ENCODE assay signal across 14 cellular contexts in the genomic region with DNA sequence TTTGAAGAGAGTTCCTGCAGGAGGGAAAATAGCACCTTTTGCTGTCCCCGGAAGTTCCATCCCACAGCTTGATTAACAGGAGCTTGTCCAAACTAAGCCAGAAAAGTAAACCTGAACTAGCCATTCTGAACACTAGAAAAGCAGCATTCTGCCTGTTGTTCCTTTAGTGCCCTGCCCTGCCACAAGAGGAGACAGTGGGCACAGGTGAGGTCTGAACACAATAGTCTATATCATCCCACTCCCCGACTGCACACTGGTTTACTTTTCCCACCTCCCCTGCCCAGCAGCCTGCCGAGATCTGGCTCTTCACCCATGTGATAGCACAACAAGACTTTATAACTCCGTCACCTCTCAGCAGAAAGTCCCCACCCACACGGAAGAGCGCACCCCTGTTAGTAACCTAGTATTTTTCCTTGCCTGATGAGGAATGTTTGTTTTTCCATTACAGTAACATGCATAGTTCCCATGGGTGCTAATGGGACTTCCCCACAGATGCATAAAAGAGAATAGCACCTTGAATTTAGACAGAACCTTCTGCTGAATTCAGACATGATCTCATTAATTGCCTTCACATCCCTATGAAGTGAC. TPM values are rescaled to one million over a fixed set of nuclear protein-coding genes. Genes with fewer than 3 reads are reported as not detected.
DNase-seq lines count a peak whose midpoint lies in the region; ATAC-seq lines count a peak whose summit lies in the region.
"Had no signal": no experiment of that assay in that cellular context is flagged by ENCODE, and none has a peak within 500 bp of the region (broad histone marks: within the 10 kb centered on the region; RNA-seq: fewer than 3 reads in every experiment).

No MANE protein-coding gene starts in this region.

- H3K4me3 ChIP-seq in SJSA1 = no peak overlapping the region
- H3K4me3 ChIP-seq: Peyer's patch had no signal

- H3K9me3 ChIP-seq in SJSA1 (replicated peaks) = 0 out of 2 replicates have a peak, but pooled peaks cover 4% of the 10 kb centered on the region
- H3K9me3 ChIP-seq: Peyer's patch had no signal

- DNase-seq in activated naive CD4-positive, alpha-beta T cell treated with Interleukin-2 at 50 U/mL for 16 hours = peak; percentile 5
- DNase-seq in activated naive CD4-positive, alpha-beta T cell treated with anti-CD3 and anti-CD28 coated beads, Interleukin-2, amount 10 ng/mL, durations not matched to agents 7 days and 5 days = no peak
- DNase-seq in SJSA1 (ENCODE audit: low read depth in 1 of 2, low spot score in 2 of 2) (peak in 1 of 2 experiments; percentile 27), mucosa of gallbladder (ENCODE audit: low spot score) (no peak), NCI-H187 treated with DMSO at 0.1 percent for 48 hours (lab: John Stamatoyannopoulos, UW) (no peak)
- DNase-seq in stimulated activated naive B cell treated with anti-CD40 and anti-IgM and Interleukin-4, amounts not matched to agents 10 μg/mL and 1 μg/mL and 100 μg/mL, for 72 hours = peak; percentile 5
- DNase-seq: DMS79 treated with DMSO at 0.1 percent for 48 hours, endodermal cell, NCI-H187, Peyer's patch had no signal

- peaks cover 4% of the 10 kb centered on the region for H3K27me3 Mint-ChIP-seq in activated naive CD4-positive, alpha-beta T cell treated with anti-CD3 and anti-CD28 coated beads, Interleukin-2, amount 10 ng/mL, durations not matched to agents 7 days and 5 days
- H3K27me3 Mint-ChIP-seq in stimulated activated naive B cell treated with anti-CD40 and anti-IgM and Interleukin-4, amounts not matched to agents 10 μg/mL and 1 μg/mL and 100 μg/mL, for 72 hours = peaks cover 6 to 18% of the 10 kb centered on the region in 2 donors

- H3K27ac Mint-ChIP-seq in activated naive CD4-positive, alpha-beta T cell treated with anti-CD3 and anti-CD28 coated beads, Interleukin-2, amount 10 ng/mL, durations not matched to agents 7 days and 5 days = no peak overlapping the region
- peak overlapping the region; percentile 33 for H3K27ac Mint-ChIP-seq in stimulated activated naive B cell treated with anti-CD40 and anti-IgM and Interleukin-4, amounts not matched to agents 10 μg/mL and 1 μg/mL and 100 μg/mL, for 72 hours
- H3K27ac Mint-ChIP-seq: endodermal cell; mesothelial cell of epicardium; T-helper 2 cell treated with Interferon-gamma antibody and Interleukin-4, amounts not matched to agents 5 μg/mL and 100 μg/mL, for 36 hours had no signal

- H3K27ac ChIP-seq in SJSA1 = 0 out of 2 replicates have a peak overlapping the region, but pooled peaks have one; percentile 3
- H3K27ac ChIP-seq: Peyer's patch had no signal

- no peaks in the 10 kb centered on the region for H3K36me3 ChIP-seq in SJSA1
- H3K36me3 ChIP-seq: Peyer's patch had no signal

- peak; percentile 74 for ATAC-seq in HG02763 (IDR thresholded peaks at IDR 0.05; ENCODE audit: unreplicated experiment)
- ATAC-seq in stimulated activated naive B cell treated with anti-CD40 and anti-IgM and Interleukin-4, amounts not matched to agents 10 μg/mL and 1 μg/mL and 100 μg/mL, for 72 hours (replicated peaks) = peak; percentile 70 to 91
- ATAC-seq in GM19395 (IDR thresholded peaks at IDR 0.05; ENCODE audit: unreplicated experiment) = no peak

- no peaks in the 10 kb centered on the region for H3K36me3 Mint-ChIP-seq in activated naive CD4-positive, alpha-beta T cell treated with anti-CD3 and anti-CD28 coated beads, Interleukin-2, amount 10 ng/mL, durations not matched to agents 7 days and 5 days
- no peaks in the 10 kb centered on the region for H3K36me3 Mint-ChIP-seq in stimulated activated naive B cell treated with anti-CD40 and anti-IgM and Interleukin-4, amounts not matched to agents 10 μg/mL and 1 μg/mL and 100 μg/mL, for 72 hours
- H3K36me3 Mint-ChIP-seq: mesothelial cell of epicardium had no signal

- H3K4me3 Mint-ChIP-seq in activated naive CD4-positive, alpha-beta T cell treated with anti-CD3 and anti-CD28 coated beads, Interleukin-2, amount 10 ng/mL, durations not matched to agents 7 days and 5 days = no peak overlapping the region
- no peak overlapping the region for H3K4me3 Mint-ChIP-seq in stimulated activated naive B cell treated with anti-CD40 and anti-IgM and Interleukin-4, amounts not matched to agents 10 μg/mL and 1 μg/mL and 100 μg/mL, for 72 hours
- H3K4me3 Mint-ChIP-seq: endodermal cell; mesothelial cell of epicardium; T-helper 2 cell treated with Interferon-gamma antibody and Interleukin-4, amounts not matched to agents 5 μg/mL and 100 μg/mL, for 36 hours had no signal

- no peaks in the 10 kb centered on the region for H3K4me1 Mint-ChIP-seq in activated naive CD4-positive, alpha-beta T cell treated with anti-CD3 and anti-CD28 coated beads, Interleukin-2, amount 10 ng/mL, durations not matched to agents 7 days and 5 days
- H3K4me1 Mint-ChIP-seq in stimulated activated naive B cell treated with anti-CD40 and anti-IgM and Interleukin-4, amounts not matched to agents 10 μg/mL and 1 μg/mL and 100 μg/mL, for 72 hours = peaks cover 5 to 6% of the 10 kb centered on the region in 2 donors
- H3K4me1 Mint-ChIP-seq: endodermal cell, mesothelial cell of epicardium had no signal

- H3K27me3 ChIP-seq in SJSA1 (replicated peaks) = no peaks in the 10 kb centered on the region
- H3K27me3 ChIP-seq: Peyer's patch had no signal

- peaks cover 9% of the 10 kb centered on the region for H3K4me1 ChIP-seq in SJSA1 (replicated peaks)
- H3K4me1 ChIP-seq: Peyer's patch had no signal

- H3K9me3 Mint-ChIP-seq in activated naive CD4-positive, alpha-beta T cell treated with anti-CD3 and anti-CD28 coated beads, Interleukin-2, amount 10 ng/mL, durations not matched to agents 7 days and 5 days = no peaks in the 10 kb centered on the region
- peaks cover 0 to 4% of the 10 kb centered on the region in 2 donors for H3K9me3 Mint-ChIP-seq in stimulated activated naive B cell treated with anti-CD40 and anti-IgM and Interleukin-4, amounts not matched to agents 10 μg/mL and 1 μg/mL and 100 μg/mL, for 72 hours
- H3K9me3 Mint-ChIP-seq: endodermal cell; T-helper 2 cell treated with Interferon-gamma antibody and Interleukin-4, amounts not matched to agents 5 μg/mL and 100 μg/mL, for 36 hours had no signal

- CTCF ChIA-PET in activated naive CD4-positive, alpha-beta T cell treated with anti-CD3 and anti-CD28 coated beads, Interleukin-2, amount 10 ng/mL, durations not matched to agents 7 days and 5 days (lab: Charles Lee) = no interaction called here

RNA-seq across cellular contexts. Expression of gene TFAP2A, which starts 59.7 kb away (rescaled TPM):
- 5.8 and 10.2 TPM in 2 replicates for total RNA-seq in SJSA1 (2014; rRNA removed; shearing (Covaris generic))
- 0.89 TPM for total RNA-seq in mucosa of gallbladder

Comparison
In these comparisons a context has a peak if more than half of its experiments do, and no peak if none do; other contexts are left out.
1. DNase-seq: peak in activated naive CD4-positive, alpha-beta T cell treated with Interleukin-2 at 50 U/mL for 16 hours (single experiment) and stimulated activated naive B cell treated with anti-CD40 and anti-IgM and Interleukin-4, amounts not matched to agents 10 μg/mL and 1 μg/mL and 100 μg/mL, for 72 hours (single experiment); none in activated naive CD4-positive, alpha-beta T cell treated with anti-CD3 and anti-CD28 coated beads, Interleukin-2, amount 10 ng/mL, durations not matched to agents 7 days and 5 days (single experiment), mucosa of gallbladder (single experiment) and NCI-H187 treated with DMSO at 0.1 percent for 48 hours (single experiment).